ENCODE assay signal across 1 cellular context in the genomic region with DNA sequence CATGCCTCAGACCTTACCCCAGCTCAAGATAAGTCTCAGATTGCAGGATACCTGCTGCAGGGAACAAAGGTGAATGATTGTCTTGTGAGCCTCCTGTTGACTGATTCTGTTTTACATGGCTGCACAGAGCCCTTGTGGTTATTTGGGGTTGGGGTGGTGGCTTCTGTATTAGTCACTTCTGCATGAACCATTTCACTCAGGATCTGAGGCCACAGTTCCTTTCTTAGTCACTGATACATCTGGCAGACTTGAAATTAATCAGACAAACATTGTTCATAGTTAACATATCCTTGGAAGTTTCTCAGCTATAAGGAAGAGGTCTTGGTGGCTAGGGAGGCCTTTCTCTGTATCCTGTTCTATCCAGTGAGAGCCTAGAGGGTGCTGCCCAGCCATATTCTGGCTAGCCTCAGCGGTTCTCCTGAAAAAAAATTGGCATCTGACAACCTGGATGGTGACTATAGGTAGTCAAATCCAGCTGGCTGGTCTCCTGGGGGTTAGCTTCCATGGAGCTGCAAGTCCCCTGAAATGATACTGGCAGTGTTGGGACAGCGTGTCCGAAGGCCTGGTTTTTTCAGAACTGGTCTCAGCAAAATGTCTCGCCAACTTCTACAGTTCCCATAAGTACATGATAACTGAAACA.
TF ChIP-seq lines count a peak whose summit lies in the region.

No MANE protein-coding gene starts in this region.

TF ChIP-seq in GM12878, 131 proteins besides CTCF, POLR2A, EP300 and RAD21 (continued from another document and continues in another):
- TF ChIP-seq, protein P1, sequence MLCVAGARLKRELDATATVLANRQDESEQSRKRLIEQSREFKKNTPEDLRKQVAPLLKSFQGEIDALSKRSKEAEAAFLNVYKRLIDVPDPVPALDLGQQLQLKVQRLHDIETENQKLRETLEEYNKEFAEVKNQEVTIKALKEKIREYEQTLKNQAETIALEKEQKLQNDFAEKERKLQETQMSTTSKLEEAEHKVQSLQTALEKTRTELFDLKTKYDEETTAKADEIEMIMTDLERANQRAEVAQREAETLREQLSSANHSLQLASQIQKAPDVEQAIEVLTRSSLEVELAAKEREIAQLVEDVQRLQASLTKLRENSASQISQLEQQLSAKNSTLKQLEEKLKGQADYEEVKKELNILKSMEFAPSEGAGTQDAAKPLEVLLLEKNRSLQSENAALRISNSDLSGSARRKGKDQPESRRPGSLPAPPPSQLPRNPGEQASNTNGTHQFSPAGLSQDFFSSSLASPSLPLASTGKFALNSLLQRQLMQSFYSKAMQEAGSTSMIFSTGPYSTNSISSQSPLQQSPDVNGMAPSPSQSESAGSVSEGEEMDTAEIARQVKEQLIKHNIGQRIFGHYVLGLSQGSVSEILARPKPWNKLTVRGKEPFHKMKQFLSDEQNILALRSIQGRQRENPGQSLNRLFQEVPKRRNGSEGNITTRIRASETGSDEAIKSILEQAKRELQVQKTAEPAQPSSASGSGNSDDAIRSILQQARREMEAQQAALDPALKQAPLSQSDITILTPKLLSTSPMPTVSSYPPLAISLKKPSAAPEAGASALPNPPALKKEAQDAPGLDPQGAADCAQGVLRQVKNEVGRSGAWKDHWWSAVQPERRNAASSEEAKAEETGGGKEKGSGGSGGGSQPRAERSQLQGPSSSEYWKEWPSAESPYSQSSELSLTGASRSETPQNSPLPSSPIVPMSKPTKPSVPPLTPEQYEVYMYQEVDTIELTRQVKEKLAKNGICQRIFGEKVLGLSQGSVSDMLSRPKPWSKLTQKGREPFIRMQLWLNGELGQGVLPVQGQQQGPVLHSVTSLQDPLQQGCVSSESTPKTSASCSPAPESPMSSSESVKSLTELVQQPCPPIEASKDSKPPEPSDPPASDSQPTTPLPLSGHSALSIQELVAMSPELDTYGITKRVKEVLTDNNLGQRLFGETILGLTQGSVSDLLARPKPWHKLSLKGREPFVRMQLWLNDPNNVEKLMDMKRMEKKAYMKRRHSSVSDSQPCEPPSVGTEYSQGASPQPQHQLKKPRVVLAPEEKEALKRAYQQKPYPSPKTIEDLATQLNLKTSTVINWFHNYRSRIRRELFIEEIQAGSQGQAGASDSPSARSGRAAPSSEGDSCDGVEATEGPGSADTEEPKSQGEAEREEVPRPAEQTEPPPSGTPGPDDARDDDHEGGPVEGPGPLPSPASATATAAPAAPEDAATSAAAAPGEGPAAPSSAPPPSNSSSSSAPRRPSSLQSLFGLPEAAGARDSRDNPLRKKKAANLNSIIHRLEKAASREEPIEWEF (IDR thresholded peaks at IDR 0.05; ENCODE audit: insufficient replicate concordance, low read depth, low read length), result peak; percentile 77
- TF ChIP-seq TBL1XR1 (IDR thresholded peaks at IDR 0.05; ENCODE audit: low read depth, low read length) (peak; percentile 94), GATAD2B (conservative IDR thresholded peaks at IDR 0.05; ENCODE audit: low read depth) (peak; percentile 51; the same call in 1 of the 2 replicates), TCF3 (IDR thresholded peaks at IDR 0.05; ENCODE audit: borderline replicate concordance, insufficient read depth, low read depth, low read length) (peak; percentile 99), RUNX3 (IDR thresholded peaks at IDR 0.05; ENCODE audit: low read length) (peak; percentile 100), ZNF217 (IDR thresholded peaks at IDR 0.05) (peak; percentile 66; the same call in 1 of the 2 replicates), SMAD1 (IDR thresholded peaks at IDR 0.05; ENCODE audit: low read depth, partially characterized antibody) (no peak), NRF1 (conservative IDR thresholded peaks at IDR 0.05; ENCODE audit: low read depth, low read length) (no peak), BRCA1 (IDR thresholded peaks at IDR 0.05; ENCODE audit: low read depth, low read length) (no peak), NFIC (IDR thresholded peaks at IDR 0.05; ENCODE audit: low read depth, low read length) (peak; percentile 100), FOS (IDR thresholded peaks at IDR 0.05; ENCODE audit: borderline replicate concordance, extremely low read depth, insufficient read length) (no peak), ETV6 (conservative IDR thresholded peaks at IDR 0.05 in 1 of 2, IDR thresholded peaks at IDR 0.05 in 1 of 2; ENCODE audit: borderline replicate concordance in 1 of 2, low read depth in 1 of 2) (peak in 1 of 2 experiments; percentile 74; a peak in 2 of 4 replicates), NBN (IDR thresholded peaks at IDR 0.05) (peak; percentile 59; the same call in 1 of the 2 replicates), MTA2 (IDR thresholded peaks at IDR 0.05; ENCODE audit: low read depth) (peak; percentile 94), TARDBP (IDR thresholded peaks at IDR 0.05; ENCODE audit: borderline replicate concordance) (no peak), ZSCAN29 (IDR thresholded peaks at IDR 0.05) (no peak), MYB (IDR thresholded peaks at IDR 0.05; ENCODE audit: borderline replicate concordance, low read depth, low read length) (no peak), RELA (IDR thresholded peaks at IDR 0.05; ENCODE audit: borderline replicate concordance, partially characterized antibody) (no peak)
- TF ChIP-seq, protein P2, sequence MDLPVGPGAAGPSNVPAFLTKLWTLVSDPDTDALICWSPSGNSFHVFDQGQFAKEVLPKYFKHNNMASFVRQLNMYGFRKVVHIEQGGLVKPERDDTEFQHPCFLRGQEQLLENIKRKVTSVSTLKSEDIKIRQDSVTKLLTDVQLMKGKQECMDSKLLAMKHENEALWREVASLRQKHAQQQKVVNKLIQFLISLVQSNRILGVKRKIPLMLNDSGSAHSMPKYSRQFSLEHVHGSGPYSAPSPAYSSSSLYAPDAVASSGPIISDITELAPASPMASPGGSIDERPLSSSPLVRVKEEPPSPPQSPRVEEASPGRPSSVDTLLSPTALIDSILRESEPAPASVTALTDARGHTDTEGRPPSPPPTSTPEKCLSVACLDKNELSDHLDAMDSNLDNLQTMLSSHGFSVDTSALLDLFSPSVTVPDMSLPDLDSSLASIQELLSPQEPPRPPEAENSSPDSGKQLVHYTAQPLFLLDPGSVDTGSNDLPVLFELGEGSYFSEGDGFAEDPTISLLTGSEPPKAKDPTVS (IDR thresholded peaks at IDR 0.05; ENCODE audit: low read depth, low read length), result no peak
- TF ChIP-seq, protein P3, sequence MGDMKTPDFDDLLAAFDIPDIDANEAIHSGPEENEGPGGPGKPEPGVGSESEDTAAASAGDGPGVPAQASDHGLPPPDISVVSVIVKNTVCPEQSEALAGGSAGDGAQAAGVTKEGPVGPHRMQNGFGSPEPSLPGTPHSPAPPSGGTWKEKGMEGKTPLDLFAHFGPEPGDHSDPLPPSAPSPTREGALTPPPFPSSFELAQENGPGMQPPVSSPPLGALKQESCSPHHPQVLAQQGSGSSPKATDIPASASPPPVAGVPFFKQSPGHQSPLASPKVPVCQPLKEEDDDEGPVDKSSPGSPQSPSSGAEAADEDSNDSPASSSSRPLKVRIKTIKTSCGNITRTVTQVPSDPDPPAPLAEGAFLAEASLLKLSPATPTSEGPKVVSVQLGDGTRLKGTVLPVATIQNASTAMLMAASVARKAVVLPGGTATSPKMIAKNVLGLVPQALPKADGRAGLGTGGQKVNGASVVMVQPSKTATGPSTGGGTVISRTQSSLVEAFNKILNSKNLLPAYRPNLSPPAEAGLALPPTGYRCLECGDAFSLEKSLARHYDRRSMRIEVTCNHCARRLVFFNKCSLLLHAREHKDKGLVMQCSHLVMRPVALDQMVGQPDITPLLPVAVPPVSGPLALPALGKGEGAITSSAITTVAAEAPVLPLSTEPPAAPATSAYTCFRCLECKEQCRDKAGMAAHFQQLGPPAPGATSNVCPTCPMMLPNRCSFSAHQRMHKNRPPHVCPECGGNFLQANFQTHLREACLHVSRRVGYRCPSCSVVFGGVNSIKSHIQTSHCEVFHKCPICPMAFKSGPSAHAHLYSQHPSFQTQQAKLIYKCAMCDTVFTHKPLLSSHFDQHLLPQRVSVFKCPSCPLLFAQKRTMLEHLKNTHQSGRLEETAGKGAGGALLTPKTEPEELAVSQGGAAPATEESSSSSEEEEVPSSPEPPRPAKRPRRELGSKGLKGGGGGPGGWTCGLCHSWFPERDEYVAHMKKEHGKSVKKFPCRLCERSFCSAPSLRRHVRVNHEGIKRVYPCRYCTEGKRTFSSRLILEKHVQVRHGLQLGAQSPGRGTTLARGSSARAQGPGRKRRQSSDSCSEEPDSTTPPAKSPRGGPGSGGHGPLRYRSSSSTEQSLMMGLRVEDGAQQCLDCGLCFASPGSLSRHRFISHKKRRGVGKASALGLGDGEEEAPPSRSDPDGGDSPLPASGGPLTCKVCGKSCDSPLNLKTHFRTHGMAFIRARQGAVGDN (IDR thresholded peaks at IDR 0.05), result no peak
- TF ChIP-seq, protein P4, sequence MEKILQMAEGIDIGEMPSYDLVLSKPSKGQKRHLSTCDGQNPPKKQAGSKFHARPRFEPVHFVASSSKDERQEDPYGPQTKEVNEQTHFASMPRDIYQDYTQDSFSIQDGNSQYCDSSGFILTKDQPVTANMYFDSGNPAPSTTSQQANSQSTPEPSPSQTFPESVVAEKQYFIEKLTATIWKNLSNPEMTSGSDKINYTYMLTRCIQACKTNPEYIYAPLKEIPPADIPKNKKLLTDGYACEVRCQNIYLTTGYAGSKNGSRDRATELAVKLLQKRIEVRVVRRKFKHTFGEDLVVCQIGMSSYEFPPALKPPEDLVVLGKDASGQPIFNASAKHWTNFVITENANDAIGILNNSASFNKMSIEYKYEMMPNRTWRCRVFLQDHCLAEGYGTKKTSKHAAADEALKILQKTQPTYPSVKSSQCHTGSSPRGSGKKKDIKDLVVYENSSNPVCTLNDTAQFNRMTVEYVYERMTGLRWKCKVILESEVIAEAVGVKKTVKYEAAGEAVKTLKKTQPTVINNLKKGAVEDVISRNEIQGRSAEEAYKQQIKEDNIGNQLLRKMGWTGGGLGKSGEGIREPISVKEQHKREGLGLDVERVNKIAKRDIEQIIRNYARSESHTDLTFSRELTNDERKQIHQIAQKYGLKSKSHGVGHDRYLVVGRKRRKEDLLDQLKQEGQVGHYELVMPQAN (conservative IDR thresholded peaks at IDR 0.05), result no peak
- TF ChIP-seq, protein P5, sequence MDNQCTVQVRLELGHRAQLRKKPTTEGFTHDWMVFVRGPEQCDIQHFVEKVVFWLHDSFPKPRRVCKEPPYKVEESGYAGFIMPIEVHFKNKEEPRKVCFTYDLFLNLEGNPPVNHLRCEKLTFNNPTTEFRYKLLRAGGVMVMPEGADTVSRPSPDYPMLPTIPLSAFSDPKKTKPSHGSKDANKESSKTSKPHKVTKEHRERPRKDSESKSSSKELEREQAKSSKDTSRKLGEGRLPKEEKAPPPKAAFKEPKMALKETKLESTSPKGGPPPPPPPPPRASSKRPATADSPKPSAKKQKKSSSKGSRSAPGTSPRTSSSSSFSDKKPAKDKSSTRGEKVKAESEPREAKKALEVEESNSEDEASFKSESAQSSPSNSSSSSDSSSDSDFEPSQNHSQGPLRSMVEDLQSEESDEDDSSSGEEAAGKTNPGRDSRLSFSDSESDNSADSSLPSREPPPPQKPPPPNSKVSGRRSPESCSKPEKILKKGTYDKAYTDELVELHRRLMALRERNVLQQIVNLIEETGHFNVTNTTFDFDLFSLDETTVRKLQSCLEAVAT (IDR thresholded peaks at IDR 0.05), result peak; percentile 88
- TF ChIP-seq, protein P6, sequence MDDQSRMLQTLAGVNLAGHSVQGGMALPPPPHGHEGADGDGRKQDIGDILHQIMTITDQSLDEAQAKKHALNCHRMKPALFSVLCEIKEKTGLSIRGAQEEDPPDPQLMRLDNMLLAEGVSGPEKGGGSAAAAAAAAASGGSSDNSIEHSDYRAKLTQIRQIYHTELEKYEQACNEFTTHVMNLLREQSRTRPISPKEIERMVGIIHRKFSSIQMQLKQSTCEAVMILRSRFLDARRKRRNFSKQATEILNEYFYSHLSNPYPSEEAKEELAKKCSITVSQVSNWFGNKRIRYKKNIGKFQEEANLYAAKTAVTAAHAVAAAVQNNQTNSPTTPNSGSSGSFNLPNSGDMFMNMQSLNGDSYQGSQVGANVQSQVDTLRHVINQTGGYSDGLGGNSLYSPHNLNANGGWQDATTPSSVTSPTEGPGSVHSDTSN (IDR thresholded peaks at IDR 0.05; ENCODE audit: insufficient replicate concordance, low read depth, low read length), result peak; percentile 18
- TF ChIP-seq, protein P7, sequence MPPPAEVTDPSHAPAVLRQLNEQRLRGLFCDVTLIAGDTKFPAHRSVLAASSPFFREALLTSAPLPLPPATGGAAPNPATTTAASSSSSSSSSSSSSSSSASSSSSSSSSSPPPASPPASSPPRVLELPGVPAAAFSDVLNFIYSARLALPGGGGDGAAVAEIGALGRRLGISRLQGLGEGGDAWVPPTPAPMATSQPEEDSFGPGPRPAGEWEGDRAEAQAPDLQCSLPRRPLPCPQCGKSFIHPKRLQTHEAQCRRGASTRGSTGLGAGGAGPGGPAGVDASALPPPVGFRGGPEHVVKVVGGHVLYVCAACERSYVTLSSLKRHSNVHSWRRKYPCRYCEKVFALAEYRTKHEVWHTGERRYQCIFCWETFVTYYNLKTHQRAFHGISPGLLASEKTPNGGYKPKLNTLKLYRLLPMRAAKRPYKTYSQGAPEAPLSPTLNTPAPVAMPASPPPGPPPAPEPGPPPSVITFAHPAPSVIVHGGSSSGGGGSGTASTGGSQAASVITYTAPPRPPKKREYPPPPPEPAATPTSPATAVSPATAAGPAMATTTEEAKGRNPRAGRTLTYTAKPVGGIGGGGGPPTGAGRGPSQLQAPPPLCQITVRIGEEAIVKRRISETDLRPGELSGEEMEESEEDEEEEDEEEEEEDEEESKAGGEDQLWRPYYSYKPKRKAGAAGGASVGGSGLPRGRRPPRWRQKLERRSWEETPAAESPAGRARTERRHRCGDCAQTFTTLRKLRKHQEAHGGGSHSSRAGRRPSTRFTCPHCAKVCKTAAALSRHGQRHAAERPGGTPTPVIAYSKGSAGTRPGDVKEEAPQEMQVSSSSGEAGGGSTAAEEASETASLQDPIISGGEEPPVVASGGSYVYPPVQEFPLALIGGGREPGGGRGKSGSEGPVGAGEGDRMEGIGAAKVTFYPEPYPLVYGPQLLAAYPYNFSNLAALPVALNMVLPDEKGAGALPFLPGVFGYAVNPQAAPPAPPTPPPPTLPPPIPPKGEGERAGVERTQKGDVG (CRISPR knock-in tag; IDR thresholded peaks at IDR 0.05), result no peak
- TF ChIP-seq, protein P8, sequence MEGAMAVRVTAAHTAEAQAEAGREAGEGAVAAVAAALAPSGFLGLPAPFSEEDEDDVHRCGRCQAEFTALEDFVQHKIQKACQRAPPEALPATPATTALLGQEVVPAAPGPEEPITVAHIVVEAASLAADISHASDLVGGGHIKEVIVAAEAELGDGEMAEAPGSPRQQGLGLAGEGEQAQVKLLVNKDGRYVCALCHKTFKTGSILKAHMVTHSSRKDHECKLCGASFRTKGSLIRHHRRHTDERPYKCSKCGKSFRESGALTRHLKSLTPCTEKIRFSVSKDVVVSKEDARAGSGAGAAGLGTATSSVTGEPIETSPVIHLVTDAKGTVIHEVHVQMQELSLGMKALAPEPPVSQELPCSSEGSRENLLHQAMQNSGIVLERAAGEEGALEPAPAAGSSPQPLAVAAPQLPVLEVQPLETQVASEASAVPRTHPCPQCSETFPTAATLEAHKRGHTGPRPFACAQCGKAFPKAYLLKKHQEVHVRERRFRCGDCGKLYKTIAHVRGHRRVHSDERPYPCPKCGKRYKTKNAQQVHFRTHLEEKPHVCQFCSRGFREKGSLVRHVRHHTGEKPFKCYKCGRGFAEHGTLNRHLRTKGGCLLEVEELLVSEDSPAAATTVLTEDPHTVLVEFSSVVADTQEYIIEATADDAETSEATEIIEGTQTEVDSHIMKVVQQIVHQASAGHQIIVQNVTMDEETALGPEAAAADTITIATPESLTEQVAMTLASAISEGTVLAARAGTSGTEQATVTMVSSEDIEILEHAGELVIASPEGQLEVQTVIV (IDR thresholded peaks at IDR 0.05; ENCODE audit: borderline replicate concordance, partially characterized antibody), result no peak
- TF ChIP-seq, protein P9, sequence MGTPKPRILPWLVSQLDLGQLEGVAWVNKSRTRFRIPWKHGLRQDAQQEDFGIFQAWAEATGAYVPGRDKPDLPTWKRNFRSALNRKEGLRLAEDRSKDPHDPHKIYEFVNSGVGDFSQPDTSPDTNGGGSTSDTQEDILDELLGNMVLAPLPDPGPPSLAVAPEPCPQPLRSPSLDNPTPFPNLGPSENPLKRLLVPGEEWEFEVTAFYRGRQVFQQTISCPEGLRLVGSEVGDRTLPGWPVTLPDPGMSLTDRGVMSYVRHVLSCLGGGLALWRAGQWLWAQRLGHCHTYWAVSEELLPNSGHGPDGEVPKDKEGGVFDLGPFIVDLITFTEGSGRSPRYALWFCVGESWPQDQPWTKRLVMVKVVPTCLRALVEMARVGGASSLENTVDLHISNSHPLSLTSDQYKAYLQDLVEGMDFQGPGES (IDR thresholded peaks at IDR 0.05), result no peak
